In the genomic region with DNA sequence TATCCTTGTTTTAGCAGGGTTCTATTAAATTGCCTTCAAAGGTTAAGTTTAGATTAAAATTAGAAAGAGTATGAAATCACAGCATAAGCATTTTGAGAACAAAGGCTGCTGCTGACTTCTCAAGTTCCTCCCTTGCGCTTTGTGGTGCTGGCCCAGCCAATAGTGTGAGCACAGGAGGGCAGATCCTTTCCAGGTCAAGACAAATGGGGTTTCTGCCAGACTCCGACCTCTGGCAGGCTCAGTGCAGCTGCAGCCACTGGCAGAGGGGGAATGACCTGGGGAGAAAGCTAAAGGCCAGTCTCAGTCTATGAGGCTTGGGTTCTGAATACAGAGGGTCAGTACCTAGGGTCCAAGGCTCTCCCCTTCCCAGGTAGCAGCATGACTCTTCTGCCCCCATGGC, we compare ENCODE assay signal across 29 cellular contexts. TPM values are rescaled to one million over a fixed set of nuclear protein-coding genes. Genes with fewer than 3 reads are reported as not detected.
DNase-seq lines count a peak whose midpoint lies in the region; ATAC-seq and TF ChIP-seq lines count a peak whose summit lies in the region.
"Had no signal": no experiment of that assay in that cellular context is flagged by ENCODE, and none has a peak within 500 bp of the region (broad histone marks: within the 10 kb centered on the region; RNA-seq: fewer than 3 reads in every experiment).

No MANE protein-coding gene starts in this region.

- no peak for TF ChIP-seq CTCF in H9 (conservative IDR thresholded peaks at IDR 0.05)
- TF ChIP-seq CTCF in heart left ventricle (IDR thresholded peaks at IDR 0.05), result no peak
- no peak for TF ChIP-seq CTCF in parathyroid adenoma (IDR thresholded peaks at IDR 0.05)
- TF ChIP-seq CTCF in upper lobe of left lung (IDR thresholded peaks at IDR 0.05), result no peak
- no peak for TF ChIP-seq CTCF in tibial nerve (IDR thresholded peaks at IDR 0.05)

- H3K36me3 Mint-ChIP-seq in H9 (ENCODE audit: insufficient read depth in 1 of 3, low read depth in 3 of 3), result no peaks in the 10 kb centered on the region
- H3K36me3 Mint-ChIP-seq: activated CD8-positive, alpha-beta memory T cell treated with anti-CD3 and anti-CD28 coated beads, Interleukin-2, amount 10 ng/mL, durations not matched to agents 7 days and 5 days; CD4-positive, CD25-positive, alpha-beta regulatory T cell had no signal

- H3K27me3 ChIP-seq in H9 (ENCODE audit: insufficient read depth, low read length) (no peaks in the 10 kb centered on the region), heart left ventricle (no peaks in the 10 kb centered on the region), parathyroid adenoma (ENCODE audit: control insufficient read depth, insufficient read depth, low read length) (no peaks in the 10 kb centered on the region), upper lobe of left lung (no peaks in the 10 kb centered on the region), tibial nerve (no peaks in the 10 kb centered on the region)
- H3K27me3 ChIP-seq: esophagus squamous epithelium, SJSA1, vagina had no signal

- no peak overlapping the region for H3K4me3 ChIP-seq in heart left ventricle
- H3K4me3 ChIP-seq in parathyroid adenoma (ENCODE audit: low read depth, low read length), result no peak overlapping the region
- no peak overlapping the region for H3K4me3 ChIP-seq in upper lobe of left lung
- no peak overlapping the region for H3K4me3 ChIP-seq in tibial nerve
- H3K4me3 ChIP-seq: esophagus squamous epithelium, SJSA1, vagina had no signal

- no peaks in the 10 kb centered on the region for H3K79me1 ChIP-seq in H9 (ENCODE audit: insufficient read depth, low read depth, low read length, poor library complexity, severe bottlenecking)

- H2BK12ac ChIP-seq in H9 (ENCODE audit: insufficient read length, low read depth, low read length), result no peak overlapping the region

- H3K4me1 ChIP-seq in H9 (ENCODE audit: insufficient read depth, low read length) (no peaks in the 10 kb centered on the region), heart left ventricle (peaks cover 3 to 97% (median 68%) of the 10 kb centered on the region in 12 donors), parathyroid adenoma (peaks cover 5% of the 10 kb centered on the region), upper lobe of left lung (peaks cover 0 to 4% (median 1%) of the 10 kb centered on the region in 4 donors), tibial nerve (peaks cover 0 to 5% (median 2%) of the 10 kb centered on the region in 4 donors)
- H3K4me1 ChIP-seq: esophagus squamous epithelium, foreskin keratinocyte, vagina had no signal

- H4K5ac ChIP-seq in H9 (ENCODE audit: insufficient read length, low read depth, low read length), result no peak overlapping the region

- no peak overlapping the region for H3K14ac ChIP-seq in H9 (ENCODE audit: insufficient read depth, low read length)

- no peaks in the 10 kb centered on the region for H3K27me3 Mint-ChIP-seq in H9 (ENCODE audit: low read depth)
- H3K27me3 Mint-ChIP-seq: activated CD8-positive, alpha-beta memory T cell treated with anti-CD3 and anti-CD28 coated beads, Interleukin-2, amount 10 ng/mL, durations not matched to agents 7 days and 5 days; naive thymus-derived CD4-positive, alpha-beta T cell had no signal

- no peaks in the 10 kb centered on the region for H3K23me2 ChIP-seq in H9 (ENCODE audit: insufficient read length, low read depth, low read length, poor library complexity, severe bottlenecking)

- H3K18ac ChIP-seq in H9 (ENCODE audit: insufficient read length, low read depth, low read length), result no peak overlapping the region

- peaks cover 0 to 9% of the 10 kb centered on the region in 2 experiments; a peak in 2 of 4 replicates for H3K4me1 Mint-ChIP-seq in H9

- TF ChIP-seq POLR2A in heart left ventricle (IDR thresholded peaks at IDR 0.05), result peak in 1 of 2 donors; percentile 34
- no peak for TF ChIP-seq POLR2A in upper lobe of left lung (IDR thresholded peaks at IDR 0.05)
- TF ChIP-seq POLR2A in tibial nerve (IDR thresholded peaks at IDR 0.05), result no peak

- H3K27ac ChIP-seq in H9 (ENCODE audit: insufficient read length, low read depth, low read length), result no peak overlapping the region
- peak overlapping the region; percentile 66 to 95 (median 86) for H3K27ac ChIP-seq in heart left ventricle
- H3K27ac ChIP-seq in parathyroid adenoma, result no peak overlapping the region
- peak overlapping the region in 1 of 4 donors; percentile 56 for H3K27ac ChIP-seq in upper lobe of left lung
- H3K27ac ChIP-seq in tibial nerve, result no peak overlapping the region
- H3K27ac ChIP-seq: esophagus squamous epithelium, foreskin keratinocyte, vagina had no signal

- H3T11ph ChIP-seq in H9 (ENCODE audit: low read length), result no peak overlapping the region

- H3K79me2 ChIP-seq in H9 (ENCODE audit: insufficient read depth, low read length) (no peaks in the 10 kb centered on the region), parathyroid adenoma (no peaks in the 10 kb centered on the region)

- TF ChIP-seq EP300 in upper lobe of left lung (IDR thresholded peaks at IDR 0.05) (no peak), tibial nerve (IDR thresholded peaks at IDR 0.05) (no peak)

- DNase-seq in H9 (peak; percentile 34), heart left ventricle (peak; percentile 72 to 90 (median 83)), left colon (no peak), cortex of kidney (lab: John Stamatoyannopoulos, UW) (no peak), upper lobe of left lung (no peak), tibial nerve (ENCODE audit: low spot score in 2 of 2) (no peak)
- DNase-seq in activated CD4-positive, CD25-positive, alpha-beta regulatory T cell treated with anti-CD3 and anti-CD28 coated beads, Interleukin-2, amount 50 U/mL, for 72 hours, result no peak
- DNase-seq: activated CD4-positive, alpha-beta T cell treated with anti-CD3 and anti-CD28 coated beads, Interleukin-2, amount 50 U/mL, for 1 hour; activated CD8-positive, alpha-beta memory T cell treated with anti-CD3 and anti-CD28 coated beads, Interleukin-2, amount 10 ng/mL, durations not matched to agents 7 days and 5 days; activated naive CD4-positive, alpha-beta T cell; activated T-cell treated with anti-CD3 and anti-CD28 coated beads, Interleukin-2, amount 50 U/mL, for 4 hours; CD4-positive, CD25-positive, alpha-beta regulatory T cell; central memory CD4-positive, alpha-beta T cell; dermis blood vessel endothelial cell; esophagus squamous epithelium; foreskin keratinocyte; mesendoderm; MV-4-11; naive thymus-derived CD4-positive, alpha-beta T cell; NCI-H1436 treated with DMSO at 0.1 percent for 48 hours; NCI-H2107; NCI-H748 treated with DMSO at 0.1 percent for 48 hours; occipital lobe; stimulated activated naive CD4-positive, alpha-beta T cell had no signal

- intact Hi-C loops in heart left ventricle (cut with DNase I), result loop anchor here in 1 of 10 donors (2.0 kb wide), 1 partner anchor 26 kb away; a partner anchor contains a TSS
- intact Hi-C loops in left colon (cut with DNase I, micrococcal nuclease), result no loop called here

- no peaks in the 10 kb centered on the region for H4K20me1 ChIP-seq in H9 (ENCODE audit: control insufficient read depth, insufficient read depth, insufficient read length)

- H2BK20ac ChIP-seq in H9 (ENCODE audit: low read depth, low read length, poor library complexity, severe bottlenecking), result no peak overlapping the region

- H2BK15ac ChIP-seq in H9 (ENCODE audit: low read depth, low read length), result no peak overlapping the region

- H3K9me3 ChIP-seq in H9 (ENCODE audit: control insufficient read depth, low read depth, low read length) (no peaks in the 10 kb centered on the region), heart left ventricle (no peaks in the 10 kb centered on the region), parathyroid adenoma (ENCODE audit: control insufficient read depth, low read length) (no peaks in the 10 kb centered on the region), upper lobe of left lung (no peaks in the 10 kb centered on the region), tibial nerve (no peaks in the 10 kb centered on the region)
- H3K9me3 ChIP-seq: esophagus squamous epithelium, SJSA1, vagina had no signal

- H3K56ac ChIP-seq in H9 (ENCODE audit: insufficient read length, low read depth, low read length), result no peak overlapping the region

- H2AFZ ChIP-seq in H9 (ENCODE audit: low read length) (no peak overlapping the region), parathyroid adenoma (peak overlapping the region; percentile 65)

- H3K4ac ChIP-seq in H9 (ENCODE audit: low read depth, low read length), result no peak overlapping the region

- no peak overlapping the region; a peak in 1 of 7 replicates for H3K27ac Mint-ChIP-seq in H9
- H3K27ac Mint-ChIP-seq: activated CD8-positive, alpha-beta memory T cell treated with anti-CD3 and anti-CD28 coated beads, Interleukin-2, amount 10 ng/mL, durations not matched to agents 7 days and 5 days; CD4-positive, CD25-positive, alpha-beta regulatory T cell; naive thymus-derived CD4-positive, alpha-beta T cell had no signal

- H2AK5ac ChIP-seq in H9 (ENCODE audit: insufficient read length, low read length), result no peak overlapping the region

- no peak overlapping the region for H4K91ac ChIP-seq in H9 (ENCODE audit: insufficient read length, low read depth, low read length)

- peaks cover 0 to 16% (median 0%) of the 10 kb centered on the region in 9 donors for H3K36me3 ChIP-seq in heart left ventricle
- H3K36me3 ChIP-seq in parathyroid adenoma (ENCODE audit: control insufficient read depth, insufficient read depth, low read length), result no peaks in the 10 kb centered on the region
- H3K36me3 ChIP-seq in upper lobe of left lung, result no peaks in the 10 kb centered on the region
- no peaks in the 10 kb centered on the region for H3K36me3 ChIP-seq in tibial nerve
- H3K36me3 ChIP-seq: esophagus squamous epithelium, SJSA1, vagina had no signal

- WGBS in H9 (ENCODE audit: extremely low coverage, insufficient read length, low lambda C conversion rate), result no CpG with 5 or more reads among the region's 2 CpGs
- WGBS in heart left ventricle, 4 donors, result 24 to 31% (median 29%) methylated on average over 2 of the region's 2 CpGs
- 62 to 86% methylated on average over 1 to 2 of the region's 2 CpGs for WGBS in upper lobe of left lung, 2 donors
- WGBS in tibial nerve, 2 donors, result 29 to 52% methylated on average over 2 of the region's 2 CpGs

- H2BK5ac ChIP-seq in H9 (ENCODE audit: insufficient read length, low read length), result no peak overlapping the region

- H3K4me2 ChIP-seq in H9 (ENCODE audit: insufficient read depth, insufficient read length, low read length), result no peak overlapping the region
- no peak overlapping the region for H3K4me2 ChIP-seq in parathyroid adenoma (ENCODE audit: low read length)

- no peak overlapping the region for H2BK120ac ChIP-seq in H9 (ENCODE audit: low read depth, low read length, poor library complexity, severe bottlenecking)

- no peaks in the 10 kb centered on the region for H3K9me3 Mint-ChIP-seq in H9
- H3K9me3 Mint-ChIP-seq: activated T-cell treated with anti-CD3 and anti-CD28 coated beads, Interleukin-2, amount 50 U/mL, for 4 hours had no signal

- no peak overlapping the region for H3K23ac ChIP-seq in H9 (ENCODE audit: insufficient read length, low read depth, low read length)

- ATAC-seq in heart left ventricle, result peak; percentile 76 to 85 (median 80)
- ATAC-seq in left colon, result peak; percentile 24
- no peak for ATAC-seq in upper lobe of left lung (ENCODE audit: low FRiP score in 2 of 2)
- ATAC-seq: activated CD8-positive, alpha-beta memory T cell treated with anti-CD3 and anti-CD28 coated beads, Interleukin-2, amount 10 ng/mL, durations not matched to agents 7 days and 5 days; activated T-cell treated with anti-CD3 and anti-CD28 coated beads, Interleukin-2, amount 50 U/mL, for 4 hours; foreskin keratinocyte; HepG2; naive thymus-derived CD4-positive, alpha-beta T cell had no signal

- no peak overlapping the region for H3K4me3 Mint-ChIP-seq in H9
- H3K4me3 Mint-ChIP-seq: activated CD8-positive, alpha-beta memory T cell treated with anti-CD3 and anti-CD28 coated beads, Interleukin-2, amount 10 ng/mL, durations not matched to agents 7 days and 5 days; activated T-cell treated with anti-CD3 and anti-CD28 coated beads, Interleukin-2, amount 50 U/mL, for 4 hours; CD4-positive, CD25-positive, alpha-beta regulatory T cell; naive thymus-derived CD4-positive, alpha-beta T cell had no signal

- no peak overlapping the region for H4K8ac ChIP-seq in H9 (replicated peaks; ENCODE audit: insufficient read length, low read depth, low read length)

- H3K9ac ChIP-seq in H9 (ENCODE audit: extremely low read depth, insufficient read length, low read length) (no peak overlapping the region), parathyroid adenoma (no peak overlapping the region)

RNA-seq across cellular contexts. Expression of a gene that starts 27.0 kb away (rescaled TPM):
- total RNA-seq in H9 (2021), result 0.15 and 0.20 TPM in 2 replicates
- total RNA-seq in heart left ventricle, result 100 to 1,000 TPM; 213 to 381 (median 247) TPM
- polyA plus RNA-seq in heart left ventricle, result 10 to 100 TPM; 63.0 to 63.2 TPM
- total RNA-seq in left colon, result 100 to 1,000 TPM; 170 to 205 TPM
- total RNA-seq in upper lobe of left lung, result 100 to 1,000 TPM; 110 to 197 (median 138) TPM
- total RNA-seq in tibial nerve, result 10 to 100 TPM in 3 of 4 donors, 1 to 10 TPM in 1; 6.6 to 47.2 (median 34.8) TPM
- total RNA-seq: foreskin keratinocyte, HepG2, LHCN-M2 had no signal
- polyA plus RNA-seq: foreskin keratinocyte, HepG2 had no signal

Comparison
In these comparisons a context has a peak if more than half of its experiments do, and no peak if none do; other contexts are left out.
1. DNase-seq: peak in H9 (single experiment) and heart left ventricle (5 of 5); none in left colon (0 of 2), cortex of kidney (single experiment), upper lobe of left lung (0 of 2), activated CD4-positive, CD25-positive, alpha-beta regulatory T cell treated with anti-CD3 and anti-CD28 coated beads, Interleukin-2, amount 50 U/mL, for 72 hours (single experiment) and tibial nerve (0 of 2).
2. H3K27ac ChIP-seq: peak in heart left ventricle (12 of 12); none in H9 (single experiment), parathyroid adenoma (single experiment) and tibial nerve (0 of 4).
3. ATAC-seq: peak in heart left ventricle (4 of 4) and left colon (single experiment); none in upper lobe of left lung (0 of 2).